Comparison of ENCODE assay signal across 28 cellular contexts in genomic region chr13:40457844-40458243, GRCh38.
"Had no signal": no experiment of that assay in that cellular context is flagged by ENCODE, and none has a peak within 500 bp of the region (broad histone marks: within the 10 kb centered on the region; RNA-seq: fewer than 3 reads in every experiment).

No MANE protein-coding gene starts in this region.

- H3K4me3 Mint-ChIP-seq: activated CD4-positive, alpha-beta memory T cell treated with anti-CD3 and anti-CD28 coated beads for 36 hours; activated CD4-positive, alpha-beta T cell treated with anti-CD3 and anti-CD28 coated beads for 36 hours; activated CD4-positive, alpha-beta T cell treated with anti-CD3 and anti-CD28 coated beads, Interleukin-2, amount 10 ng/mL, durations not matched to agents 24 days and 14 days; activated CD8-positive, alpha-beta memory T cell treated with anti-CD3 and anti-CD28 coated beads, Interleukin-2, amount 10 ng/mL, durations not matched to agents 7 days and 5 days; activated CD8-positive, alpha-beta T cell treated with anti-CD3 and anti-CD28 coated beads, Interleukin-2, amount 10 ng/mL, durations not matched to agents 7 days and 5 days; activated naive CD4-positive, alpha-beta T cell treated with anti-CD3 and anti-CD28 coated beads for 36 hours; activated naive CD4-positive, alpha-beta T cell treated with anti-CD3 and anti-CD28 coated beads, Interleukin-2, amount 50 U/mL, for 24 hours; activated naive CD8-positive, alpha-beta T cell treated with anti-CD3 and anti-CD28 coated beads for 36 hours; activated naive CD8-positive, alpha-beta T cell treated with anti-CD3 and anti-CD28 coated beads, Interleukin-2, amount 50 U/mL, for 24 hours; activated T-helper 1 cell treated with anti-CD3 and anti-CD28 coated beads, Interleukin-12 subunit alpha, Interleukin-12 subunit beta, Interleukin-2, Interleukin-4 antibody, amounts not matched to agents 30 ng/mL and 10 ng/mL and 1 ng/mL, durations not matched to agents 14 hours and 24 hours and 36 hours had no signal

- H3K27ac ChIP-seq: adrenal gland, body of pancreas, colonic mucosa, epithelial cell of prostate had no signal

- H3K4me1 Mint-ChIP-seq: activated CD4-positive, alpha-beta T cell treated with anti-CD3 and anti-CD28 coated beads, Interleukin-2, amount 10 ng/mL, durations not matched to agents 24 days and 14 days; activated CD8-positive, alpha-beta memory T cell treated with anti-CD3 and anti-CD28 coated beads, Interleukin-2, amount 10 ng/mL, durations not matched to agents 7 days and 5 days had no signal

- H3K9me3 ChIP-seq: adrenal gland, body of pancreas, colonic mucosa had no signal

- H3K36me3 ChIP-seq: adrenal gland, colonic mucosa had no signal

- H3K27me3 Mint-ChIP-seq: activated CD4-positive, alpha-beta memory T cell treated with anti-CD3 and anti-CD28 coated beads for 36 hours; activated CD4-positive, alpha-beta T cell treated with anti-CD3 and anti-CD28 coated beads for 36 hours; activated CD4-positive, alpha-beta T cell treated with anti-CD3 and anti-CD28 coated beads, Interleukin-2, amount 10 ng/mL, durations not matched to agents 24 days and 14 days; activated CD8-positive, alpha-beta memory T cell treated with anti-CD3 and anti-CD28 coated beads, Interleukin-2, amount 10 ng/mL, durations not matched to agents 7 days and 5 days; activated naive CD4-positive, alpha-beta T cell treated with anti-CD3 and anti-CD28 coated beads, Interleukin-2, amount 50 U/mL, for 24 hours; activated naive CD8-positive, alpha-beta T cell treated with anti-CD3 and anti-CD28 coated beads for 36 hours; activated naive CD8-positive, alpha-beta T cell treated with anti-CD3 and anti-CD28 coated beads, Interleukin-2, amount 50 U/mL, for 24 hours had no signal

- H3K27me3 ChIP-seq: adrenal gland, body of pancreas, colonic mucosa had no signal

- DNase-seq: activated CD4-positive, alpha-beta memory T cell treated with anti-CD3 and anti-CD28 coated beads for 36 hours; activated CD4-positive, alpha-beta T cell treated with anti-CD3 and anti-CD28 coated beads for 36 hours; activated CD4-positive, alpha-beta T cell treated with anti-CD3 and anti-CD28 coated beads, Interleukin-2, amount 10 ng/mL, durations not matched to agents 24 days and 14 days; activated CD4-positive, CD25-positive, alpha-beta regulatory T cell; activated CD4-positive, CD25-positive, alpha-beta regulatory T cell treated with anti-CD3 and anti-CD28 coated beads, Interleukin-2, amount 50 U/mL, for 72 hours; activated CD8-positive, alpha-beta memory T cell treated with anti-CD3 and anti-CD28 coated beads, Interleukin-2, amount 10 ng/mL, durations not matched to agents 7 days and 5 days; activated CD8-positive, alpha-beta memory T cell treated with anti-CD3 and anti-CD28 coated beads, Interleukin-2, amount 50 U/mL, for 4 hours; activated CD8-positive, alpha-beta T cell treated with anti-CD3 and anti-CD28 coated beads, Interleukin-2, amount 10 ng/mL, durations not matched to agents 7 days and 5 days; activated effector memory CD4-positive, alpha-beta T cell treated with anti-CD3 and anti-CD28 coated beads, Interleukin-2, amount 50 U/mL, for 16 hours; activated naive CD4-positive, alpha-beta T cell treated with anti-CD3 and anti-CD28 coated beads for 36 hours; activated naive CD8-positive, alpha-beta T cell treated with anti-CD3 and anti-CD28 coated beads for 36 hours; activated naive CD8-positive, alpha-beta T cell treated with anti-CD3 and anti-CD28 coated beads, Interleukin-2, amount 50 U/mL, for 24 hours; activated T-cell treated with anti-CD3 and anti-CD28 coated beads, Interleukin-2, amount 50 U/mL, for 1 hour; activated T-cell treated with anti-CD3 and anti-CD28 coated beads, Interleukin-2, amount 50 U/mL, for 48 hours; adrenal gland; amygdala; aorta; body of pancreas; caudate nucleus; colonic mucosa; effector CD8-positive, alpha-beta T cell; foreskin fibroblast; glutamatergic neuron; T-helper 2 cell had no signal

- H3K4me1 ChIP-seq: adrenal gland, colonic mucosa had no signal

- H3K27ac Mint-ChIP-seq: activated CD4-positive, alpha-beta memory T cell treated with anti-CD3 and anti-CD28 coated beads for 36 hours; activated CD4-positive, alpha-beta T cell treated with anti-CD3 and anti-CD28 coated beads for 36 hours; activated CD4-positive, alpha-beta T cell treated with anti-CD3 and anti-CD28 coated beads, Interleukin-2, amount 10 ng/mL, durations not matched to agents 24 days and 14 days; activated CD8-positive, alpha-beta memory T cell treated with anti-CD3 and anti-CD28 coated beads, Interleukin-2, amount 10 ng/mL, durations not matched to agents 7 days and 5 days; activated CD8-positive, alpha-beta T cell treated with anti-CD3 and anti-CD28 coated beads, Interleukin-2, amount 10 ng/mL, durations not matched to agents 7 days and 5 days; activated naive CD4-positive, alpha-beta T cell treated with anti-CD3 and anti-CD28 coated beads for 36 hours; activated naive CD4-positive, alpha-beta T cell treated with anti-CD3 and anti-CD28 coated beads, Interleukin-2, amount 50 U/mL, for 24 hours; activated naive CD8-positive, alpha-beta T cell treated with anti-CD3 and anti-CD28 coated beads for 36 hours; activated naive CD8-positive, alpha-beta T cell treated with anti-CD3 and anti-CD28 coated beads, Interleukin-2, amount 50 U/mL, for 24 hours; activated T-helper 1 cell treated with anti-CD3 and anti-CD28 coated beads, Interleukin-12 subunit alpha, Interleukin-12 subunit beta, Interleukin-2, Interleukin-4 antibody, amounts not matched to agents 30 ng/mL and 10 ng/mL and 1 ng/mL, durations not matched to agents 14 hours and 24 hours and 36 hours; activated T-helper 2 cell treated with anti-CD3 and anti-CD28 coated beads, Interferon-gamma antibody, Interleukin-2, Interleukin-4, amounts not matched to agents 10 μg/mL and 5 μg/mL and 100 μg/mL, durations not matched to agents 14 hours and 24 hours and 36 hours had no signal

- H3K4me3 ChIP-seq: adrenal gland, body of pancreas, colonic mucosa had no signal

- H3K36me3 Mint-ChIP-seq: activated CD4-positive, alpha-beta memory T cell treated with anti-CD3 and anti-CD28 coated beads for 36 hours; activated CD8-positive, alpha-beta memory T cell treated with anti-CD3 and anti-CD28 coated beads, Interleukin-2, amount 10 ng/mL, durations not matched to agents 7 days and 5 days; activated naive CD4-positive, alpha-beta T cell treated with anti-CD3 and anti-CD28 coated beads, Interleukin-2, amount 50 U/mL, for 24 hours; activated naive CD8-positive, alpha-beta T cell treated with anti-CD3 and anti-CD28 coated beads for 36 hours had no signal

- H3K9me3 Mint-ChIP-seq: activated CD4-positive, alpha-beta memory T cell treated with anti-CD3 and anti-CD28 coated beads for 36 hours; activated naive CD4-positive, alpha-beta T cell treated with anti-CD3 and anti-CD28 coated beads for 36 hours; activated naive CD4-positive, alpha-beta T cell treated with anti-CD3 and anti-CD28 coated beads, Interleukin-2, amount 50 U/mL, for 24 hours; activated naive CD8-positive, alpha-beta T cell treated with anti-CD3 and anti-CD28 coated beads for 36 hours; activated naive CD8-positive, alpha-beta T cell treated with anti-CD3 and anti-CD28 coated beads, Interleukin-2, amount 50 U/mL, for 24 hours; activated T-helper 1 cell treated with anti-CD3 and anti-CD28 coated beads, Interleukin-12 subunit alpha, Interleukin-12 subunit beta, Interleukin-2, Interleukin-4 antibody, amounts not matched to agents 30 ng/mL and 10 ng/mL and 1 ng/mL, durations not matched to agents 14 hours and 24 hours and 36 hours; activated T-helper 2 cell treated with anti-CD3 and anti-CD28 coated beads, Interferon-gamma antibody, Interleukin-2, Interleukin-4, amounts not matched to agents 10 μg/mL and 5 μg/mL and 100 μg/mL, durations not matched to agents 14 hours and 24 hours and 36 hours had no signal
